Comparison of ENCODE assay signal across 17 cellular contexts in the genomic region with DNA sequence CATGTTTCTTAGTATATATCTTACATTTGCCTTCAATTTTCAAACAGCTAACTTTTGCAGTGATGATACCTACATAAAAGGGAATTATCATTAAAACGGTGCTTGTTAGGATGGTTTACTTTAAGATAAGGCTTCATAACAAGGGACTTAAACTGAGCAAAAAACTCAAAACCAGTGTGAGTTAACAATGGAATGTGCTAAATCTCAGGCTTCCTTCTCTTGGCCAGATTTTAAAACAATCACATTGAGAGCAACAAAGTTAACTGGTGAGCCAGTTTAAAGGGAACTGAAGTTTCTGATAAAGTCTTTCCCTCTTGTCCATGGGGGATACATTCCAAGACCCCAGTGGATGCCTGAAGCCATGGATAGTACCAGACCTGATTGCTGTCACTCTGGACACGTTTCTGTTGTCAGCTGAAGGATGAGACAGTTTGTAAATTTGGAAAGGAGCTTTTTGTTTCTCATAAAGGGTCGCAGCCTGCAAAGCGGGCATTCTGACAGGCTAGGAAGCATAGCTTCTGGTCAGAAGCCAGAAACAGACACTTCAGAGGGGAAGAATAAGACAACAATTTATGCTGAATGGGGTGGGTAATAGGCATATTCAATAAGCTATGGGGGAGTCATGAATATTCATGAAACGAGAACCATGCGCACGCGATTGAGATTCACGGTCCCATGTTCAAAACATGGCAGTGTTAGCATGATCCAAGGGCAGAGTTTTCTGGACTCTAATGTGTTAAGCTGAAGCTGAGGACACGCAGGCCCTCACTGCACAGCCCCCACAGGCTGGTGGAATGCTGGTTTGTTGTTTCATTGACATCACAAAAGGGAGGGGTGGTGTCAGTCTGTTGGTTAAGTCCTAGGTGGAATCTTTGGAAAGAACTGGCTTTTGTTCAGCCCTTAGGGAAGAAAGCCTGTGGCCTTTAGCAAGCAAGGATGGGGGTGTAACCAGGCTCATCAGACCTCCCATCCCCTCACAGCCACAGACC.
A peak's percentile ranks its signal among the peaks of the same experiment; 100 is the strongest.
DNase-seq lines count a peak whose midpoint lies in the region; ATAC-seq and TF ChIP-seq lines count a peak whose summit lies in the region.
"Had no signal": no experiment of that assay in that cellular context is flagged by ENCODE, and none has a peak within 500 bp of the region (broad histone marks: within the 10 kb centered on the region; RNA-seq: fewer than 3 reads in every experiment).

No MANE protein-coding gene starts in this region.

- no peak for TF ChIP-seq CTCF in astrocyte of the cerebellum (IDR thresholded peaks at IDR 0.05; ENCODE audit: low read depth, low read length, missing control alignments)

- H3K27ac ChIP-seq in trophoblast cell (ENCODE audit: low read depth, low read length): peak overlapping the region; percentile 67
- H3K27ac ChIP-seq: colonic mucosa, heart right ventricle had no signal

- no peak overlapping the region for H4K8ac ChIP-seq in trophoblast cell (ENCODE audit: low read depth, low read length)

- H3K4me3 ChIP-seq in astrocyte of the cerebellum (ENCODE audit: low read depth, low read length): no peak overlapping the region
- no peak overlapping the region for H3K4me3 ChIP-seq in trophoblast cell (ENCODE audit: low read depth, low read length)
- H3K4me3 ChIP-seq: colonic mucosa, heart right ventricle had no signal

- peaks cover 48% of the 10 kb centered on the region for H3K4me1 ChIP-seq in ES-I3 (ENCODE audit: insufficient read depth, low read length)
- H3K4me1 ChIP-seq in trophoblast cell (ENCODE audit: control insufficient read depth in 1 of 2, insufficient read depth in 2 of 2, low read length in 2 of 2): peaks cover 0 to 22% of the 10 kb centered on the region in 2 experiments
- H3K4me1 ChIP-seq: colonic mucosa had no signal

- peak overlapping the region; percentile 5 for H2BK120ac ChIP-seq in trophoblast cell (ENCODE audit: insufficient read depth, low read length, poor library complexity)

- H3K36me3 ChIP-seq in ES-I3 (ENCODE audit: insufficient read depth, low read length) (no peaks in the 10 kb centered on the region), trophoblast cell (ENCODE audit: control insufficient read depth in 1 of 2, insufficient read depth in 2 of 2, low read length in 2 of 2) (no peaks in the 10 kb centered on the region)
- H3K36me3 ChIP-seq: colonic mucosa, heart right ventricle had no signal

- no peak overlapping the region for H3K23ac ChIP-seq in trophoblast cell (ENCODE audit: low read length)

- H3K9ac ChIP-seq in ES-I3 (ENCODE audit: low read depth, low read length): peak overlapping the region; percentile 33
- no peak overlapping the region for H3K9ac ChIP-seq in trophoblast cell (ENCODE audit: low read length)

- no peaks in the 10 kb centered on the region for H3K9me3 ChIP-seq in ES-I3 (ENCODE audit: control insufficient read depth, insufficient read depth, low read length)
- H3K9me3 ChIP-seq in trophoblast cell (ENCODE audit: insufficient read depth, low read depth, low read length): no peaks in the 10 kb centered on the region
- H3K9me3 ChIP-seq: colonic mucosa, heart right ventricle had no signal

- no peak overlapping the region for H2AK5ac ChIP-seq in trophoblast cell (ENCODE audit: low read length)

- no peak for ATAC-seq in GM18519 (IDR thresholded peaks at IDR 0.05; ENCODE audit: low FRiP score, unreplicated experiment)
- ATAC-seq: activated T-helper 17 cell treated with anti-CD3 and anti-CD28 coated beads, Interleukin-2, amount 50 U/mL, for 72 hours; HCT116; heart right ventricle; Right ventricle myocardium inferior had no signal

- no peak overlapping the region for H2BK12ac ChIP-seq in trophoblast cell (ENCODE audit: low read length)

- H4K91ac ChIP-seq in trophoblast cell (ENCODE audit: low read depth, low read length): peak overlapping the region; percentile 3

- DNase-seq in astrocyte of the cerebellum (ENCODE audit: low read depth) (peak; percentile 29), iPS DF 19.7 (ENCODE audit: low read depth, low spot score) (peak; percentile 77), trophoblast cell (peak in 1 of 2 donors; percentile 10)
- DNase-seq in activated T-cell treated with anti-CD3 and anti-CD28 coated beads, Interleukin-2, amount 50 U/mL, for 48 hours: no peak
- DNase-seq in activated naive CD4-positive, alpha-beta T cell treated with anti-CD3 and anti-CD28 coated beads, Interleukin-2, amount 50 U/mL, for 16 hours: no peak
- DNase-seq in stimulated activated CD4-positive, alpha-beta T cell treated with anti-CD3 and anti-CD28 coated beads, Interleukin-15, amount 100 ng/mL, for 24 hours: no peak
- DNase-seq: activated B cell treated with CpG ODN at 0.5 μM for 24 hours; CD4-positive, CD25-positive, alpha-beta regulatory T cell; colonic mucosa; heart right ventricle; naive B cell; stimulated activated CD4-positive, alpha-beta T cell treated with anti-CD3 and anti-CD28 coated beads, Interleukin-1b, Interleukin-23, amount 100 ng/mL, for 48 hours had no signal

- peak overlapping the region; percentile 57 for H2BK5ac ChIP-seq in trophoblast cell (ENCODE audit: low read depth, low read length, poor library complexity)

- H3K79me2 ChIP-seq in trophoblast cell (ENCODE audit: control insufficient read depth, insufficient read depth, low read length, poor library complexity): peaks cover 1% of the 10 kb centered on the region

- no peak overlapping the region for H3K14ac ChIP-seq in trophoblast cell (ENCODE audit: low read length)

- H3K27me3 ChIP-seq in trophoblast cell (ENCODE audit: insufficient read depth, low read length): no peaks in the 10 kb centered on the region
- H3K27me3 ChIP-seq: colonic mucosa, heart right ventricle had no signal

- H4K12ac ChIP-seq in trophoblast cell (ENCODE audit: low read depth, low read length): no peak overlapping the region

- no peak overlapping the region for H2AFZ ChIP-seq in trophoblast cell (ENCODE audit: insufficient read depth, low read length, poor library complexity)

- no peak overlapping the region for H3K18ac ChIP-seq in trophoblast cell (ENCODE audit: low read length)

- no peak overlapping the region for H3K4ac ChIP-seq in trophoblast cell (ENCODE audit: low read depth, low read length)

- peak overlapping the region; percentile 47 for H3K4me2 ChIP-seq in trophoblast cell (ENCODE audit: low read length)

- in situ Hi-C loops in astrocyte of the cerebellum (cut with HindIII; ENCODE audit: low sequenced_read_pairs): no loop called here

- no CpG with 5 or more reads among the region's 10 CpGs for WGBS in trophoblast cell (ENCODE audit: extremely low coverage, insufficient coverage, insufficient read length)

- peaks cover 2% of the 10 kb centered on the region for H3K79me1 ChIP-seq in trophoblast cell (ENCODE audit: low read length)

Comparison
In these comparisons a context has a peak if more than half of its experiments do, and no peak if none do; other contexts are left out.
1. DNase-seq: peak in astrocyte of the cerebellum (single experiment) and iPS DF 19.7 (single experiment); none in activated T-cell treated with anti-CD3 and anti-CD28 coated beads, Interleukin-2, amount 50 U/mL, for 48 hours (0 of 2), activated naive CD4-positive, alpha-beta T cell treated with anti-CD3 and anti-CD28 coated beads, Interleukin-2, amount 50 U/mL, for 16 hours (single experiment) and stimulated activated CD4-positive, alpha-beta T cell treated with anti-CD3 and anti-CD28 coated beads, Interleukin-15, amount 100 ng/mL, for 24 hours (single experiment).